Comparison of ENCODE assay signal across 8 cellular contexts in genomic region chr2:179265082-179265575, GRCh38. TPM values are rescaled to one million over a fixed set of nuclear protein-coding genes. Genes with fewer than 3 reads are reported as not detected.
DNase-seq lines count a peak whose midpoint lies in the region; ATAC-seq and TF ChIP-seq lines count a peak whose summit lies in the region.

No MANE protein-coding gene starts in this region.

- H3K27ac Mint-ChIP-seq in osteocyte (ENCODE audit: unreplicated experiment) = peak overlapping the region; percentile 73

- no peaks in the 10 kb centered on the region for H3K9me3 ChIP-seq in HAP-1
- H3K9me3 ChIP-seq in SU-DHL-6 (ENCODE audit: insufficient read depth, low read length) = no peaks in the 10 kb centered on the region; the same call in 1 of the 2 replicates

- H3K79me2 ChIP-seq in SU-DHL-6 (ENCODE audit: insufficient read depth, low read length) = no peaks in the 10 kb centered on the region

- H2AFZ ChIP-seq in SU-DHL-6 (ENCODE audit: low read depth, low read length, severe bottlenecking) = peak overlapping the region; percentile 64

- peaks cover 2% of the 10 kb centered on the region for H3K27me3 Mint-ChIP-seq in osteocyte (ENCODE audit: unreplicated experiment)

- H3K36me3 Mint-ChIP-seq in osteocyte (ENCODE audit: unreplicated experiment) = peaks cover 3% of the 10 kb centered on the region

- H3K9me2 ChIP-seq in SU-DHL-6 (replicated peaks; ENCODE audit: insufficient read depth, low read length) = no peaks in the 10 kb centered on the region

- H3K4me3 ChIP-seq in HAP-1 (peak overlapping the region; percentile 25), SU-DHL-6 (ENCODE audit: insufficient read depth, low read length, poor library complexity, severe bottlenecking) (peak overlapping the region; percentile 77), fibroblast of pulmonary artery (replicated peaks; ENCODE audit: low read depth, low read length) (peak overlapping the region; percentile 81)

- peak overlapping the region; percentile 67 for H3K4me2 ChIP-seq in SU-DHL-6 (ENCODE audit: low read depth, low read length, poor library complexity, severe bottlenecking)

- H3K9ac ChIP-seq in SU-DHL-6 (ENCODE audit: low read length) = peak overlapping the region; percentile 66

- H3K4me3 Mint-ChIP-seq in osteocyte (ENCODE audit: unreplicated experiment) = peak overlapping the region; percentile 76

- peaks cover 12% of the 10 kb centered on the region for H3K4me1 ChIP-seq in HAP-1

- DNase-seq in HAP-1 (ENCODE audit: low spot score in 2 of 2) (no peak), fibroblast of pulmonary artery (ENCODE audit: low read depth) (peak; percentile 72), osteocyte (ENCODE audit: extremely low spot score, unreplicated experiment) (no peak), HUDEP-2 (lab: John Stamatoyannopoulos, UW; ENCODE audit: unreplicated experiment in 76 of 76) (no peak), putamen (ENCODE audit: low spot score) (no peak)

- in situ Hi-C loops in HAP-1 (cut with MboI; ENCODE audit: low sequenced_read_pairs) = no loop called here

- no peak overlapping the region for H3K27ac ChIP-seq in SU-DHL-6 (ENCODE audit: low read depth, low read length)

- H3K9me3 Mint-ChIP-seq in osteocyte (ENCODE audit: unreplicated experiment) = no peaks in the 10 kb centered on the region

- no peaks in the 10 kb centered on the region for H4K20me1 ChIP-seq in SU-DHL-6 (ENCODE audit: low read depth, low read length)

- H3K4me1 Mint-ChIP-seq in osteocyte (ENCODE audit: unreplicated experiment) = peaks cover 51% of the 10 kb centered on the region

- H3F3A ChIP-seq in SU-DHL-6 (ENCODE audit: insufficient read depth) = peaks cover 6% of the 10 kb centered on the region; the same call in 1 of the 2 replicates

- H3K27me3 ChIP-seq in HAP-1 (ENCODE audit: low read depth) (no peaks in the 10 kb centered on the region), SU-DHL-6 (ENCODE audit: low read length) (no peaks in the 10 kb centered on the region; the same call in 1 of the 2 replicates)

- TF ChIP-seq CTCF in SU-DHL-6 (IDR thresholded peaks at IDR 0.05; ENCODE audit: insufficient read depth, low read length, poor library complexity, severe bottlenecking) = no peak
- no peak for TF ChIP-seq CTCF in fibroblast of pulmonary artery (IDR thresholded peaks at IDR 0.05; ENCODE audit: low read length, missing control alignments)
- TF ChIP-seq CTCF in osteocyte (IDR thresholded peaks at IDR 0.05) = no peak

- no peaks in the 10 kb centered on the region for H3K36me3 ChIP-seq in HAP-1 (replicated peaks)
- no peaks in the 10 kb centered on the region for H3K36me3 ChIP-seq in SU-DHL-6 (ENCODE audit: low read length)

- ATAC-seq in HG03442 (IDR thresholded peaks at IDR 0.05; ENCODE audit: unreplicated experiment) = no peak
- no peak for ATAC-seq in GM21723 (IDR thresholded peaks at IDR 0.05; ENCODE audit: unreplicated experiment)

RNA-seq across cellular contexts. Expression of gene SESTD1, which starts 0.5 kb away (rescaled TPM):
- 99.1 and 103 TPM in 2 replicates for total RNA-seq in osteocyte

Comparison
In these comparisons a context has a peak if more than half of its experiments do, and no peak if none do; other contexts are left out.
1. H3K4me3 ChIP-seq: peak in every context shown above with its lines; median percentile 81 in fibroblast of pulmonary artery; 77 in SU-DHL-6; 25 in HAP-1.